In the genomic region with DNA sequence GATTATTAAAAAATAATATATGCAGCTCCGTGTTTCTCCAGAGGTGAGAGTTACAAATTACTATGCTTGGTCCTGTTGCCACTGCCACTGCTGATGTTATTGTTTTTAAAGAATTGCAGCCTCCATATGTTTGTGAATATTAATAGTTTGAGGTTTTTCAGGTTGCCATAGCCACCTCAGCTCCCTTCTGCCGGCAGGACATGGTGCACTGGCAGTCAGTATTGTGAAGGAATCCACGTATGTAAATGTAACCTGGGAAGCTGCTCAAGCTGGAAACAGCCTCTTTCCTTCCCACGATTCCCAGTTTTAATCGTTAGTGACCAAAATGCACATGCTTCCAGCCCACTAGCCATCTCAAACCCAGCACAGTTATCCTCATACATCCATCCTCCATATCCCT, we compare ENCODE assay signal across 19 cellular contexts.
DNase-seq lines count a peak whose midpoint lies in the region; ATAC-seq and TF ChIP-seq lines count a peak whose summit lies in the region.
"Had no signal": no experiment of that assay in that cellular context is flagged by ENCODE, and none has a peak within 500 bp of the region (broad histone marks: within the 10 kb centered on the region; RNA-seq: fewer than 3 reads in every experiment).

No MANE protein-coding gene starts in this region.

- no peaks in the 10 kb centered on the region for H3K36me3 ChIP-seq in SK-N-SH (replicated peaks in 1 of 2; ENCODE audit: control insufficient read depth in 1 of 2, insufficient read depth in 2 of 2, low read length in 1 of 2)
- no peaks in the 10 kb centered on the region for H3K36me3 ChIP-seq in neural cell (ENCODE audit: insufficient read depth, low read length)
- H3K36me3 ChIP-seq: BLaER1 had no signal

- CTCF ChIA-PET in SK-N-SH (lab: Yijun Ruan, JAX): no interaction called here

- no peak for DNase-seq in SK-N-SH
- peak; percentile 9 for DNase-seq in astrocyte of the hippocampus (ENCODE audit: low read depth, low spot score)
- no peak for DNase-seq in cerebellar nuclear complex (lab: John Stamatoyannopoulos, UW)
- no peak for DNase-seq in NCI-H1105 treated with DMSO at 0.1 percent for 48 hours (lab: John Stamatoyannopoulos, UW)
- DNase-seq: AML-193; Calu3; CD4-positive, alpha-beta memory T cell; DMS79 treated with DMSO at 0.1 percent for 48 hours; GF-D8; HCEC 1CT; IMR-90 had no signal

- WGBS in SK-N-SH (ENCODE audit: low lambda C conversion rate): 5% methylated on average over 5 of the region's 5 CpGs

- H2AFZ ChIP-seq in SK-N-SH (ENCODE audit: low read depth): peak overlapping the region; percentile 20; the same call in 1 of the 2 replicates
- H2AFZ ChIP-seq in neural cell (ENCODE audit: low read depth, low read length): peak overlapping the region; percentile 40

- no peak for TF ChIP-seq EP300 in SK-N-SH (IDR thresholded peaks at IDR 0.05; ENCODE audit: borderline replicate concordance in 1 of 2, low read depth in 1 of 2, low read length in 1 of 2)
- TF ChIP-seq EP300 in neural cell (conservative IDR thresholded peaks at IDR 0.05; ENCODE audit: poor library complexity, severe bottlenecking): no peak

- POLR2A ChIA-PET in SK-N-SH (lab: Yijun Ruan, JAX): no interaction called here

- H3K9ac ChIP-seq in SK-N-SH (no peak overlapping the region), neural cell (ENCODE audit: low read length) (no peak overlapping the region)
- H3K9ac ChIP-seq: BLaER1 had no signal

- no peak for TF ChIP-seq CTCF in SK-N-SH (IDR thresholded peaks at IDR 0.05)
- no peak for TF ChIP-seq CTCF in neural cell (IDR thresholded peaks at IDR 0.05; ENCODE audit: poor library complexity, severe bottlenecking)

- H3K27ac ChIP-seq in SK-N-SH (ENCODE audit: low read depth in 2 of 2, low read length in 1 of 2): no peak overlapping the region
- no peak overlapping the region for H3K27ac ChIP-seq in neural cell (ENCODE audit: low read length)
- H3K27ac ChIP-seq: 22Rv1, A549, BLaER1 had no signal

- ATAC-seq in SK-N-SH treated with all-trans-retinoic acid at 6 μM for 48 hours (no peak), HG03135 (IDR thresholded peaks at IDR 0.05; ENCODE audit: unreplicated experiment) (no peak), GM21529 (IDR thresholded peaks at IDR 0.05; ENCODE audit: unreplicated experiment) (no peak)
- ATAC-seq: A549, GM12878 had no signal

- H3K9me3 ChIP-seq in SK-N-SH (peaks cover 3% of the 10 kb centered on the region; the same call in 1 of the 2 replicates), neural cell (ENCODE audit: low read length) (no peaks in the 10 kb centered on the region)
- H3K9me3 ChIP-seq: A549, BLaER1 had no signal

- peaks cover 20% of the 10 kb centered on the region for H3F3A ChIP-seq in SK-N-SH (replicated peaks; ENCODE audit: insufficient read depth)
- H3F3A ChIP-seq in neural cell (ENCODE audit: insufficient read depth, low read length, poor library complexity, severe bottlenecking): no peaks in the 10 kb centered on the region

- H3K9me2 ChIP-seq in SK-N-SH (no peaks in the 10 kb centered on the region), neural cell (ENCODE audit: insufficient read depth, low read length) (no peaks in the 10 kb centered on the region)

- no peak overlapping the region for H3K4me3 ChIP-seq in SK-N-SH (ENCODE audit: low read depth in 2 of 2, low read length in 1 of 2)
- no peak overlapping the region for H3K4me3 ChIP-seq in neural cell (ENCODE audit: low read length)
- H3K4me3 ChIP-seq: A549, BLaER1, GM12878 had no signal

- no peak overlapping the region; the same call in 1 of the 2 replicates for H3K4me2 ChIP-seq in SK-N-SH
- H3K4me2 ChIP-seq in neural cell (ENCODE audit: low read length): no peak overlapping the region
- H3K4me2 ChIP-seq: A549, BLaER1 had no signal

- H3K4me1 ChIP-seq in SK-N-SH (ENCODE audit: control insufficient read depth in 1 of 2, insufficient read depth in 2 of 2, low read depth in 1 of 2, low read length in 1 of 2): 0 out of 4 replicates have a peak, but pooled peaks cover 0 to 6% of the 10 kb centered on the region in 2 experiments
- H3K4me1 ChIP-seq: A549, BLaER1 had no signal

- H3K79me2 ChIP-seq in SK-N-SH (ENCODE audit: insufficient read depth) (no peaks in the 10 kb centered on the region), neural cell (replicated peaks; ENCODE audit: insufficient read depth, low read length) (no peaks in the 10 kb centered on the region)

- TF ChIP-seq RAD21 in SK-N-SH (IDR thresholded peaks at IDR 0.05; ENCODE audit: low read length) (no peak), neural cell (conservative IDR thresholded peaks at IDR 0.05) (no peak)

- H4K20me1 ChIP-seq in SK-N-SH (ENCODE audit: insufficient read depth) (no peaks in the 10 kb centered on the region), neural cell (ENCODE audit: insufficient read depth) (no peaks in the 10 kb centered on the region)
- H4K20me1 ChIP-seq: BLaER1 had no signal

- H3K27me3 ChIP-seq in SK-N-SH (ENCODE audit: insufficient read depth) (no peaks in the 10 kb centered on the region), neural cell (ENCODE audit: insufficient read depth, low read depth, low read length) (no peaks in the 10 kb centered on the region)
- H3K27me3 ChIP-seq: BLaER1 had no signal

TF ChIP-seq in SK-N-SH, 30 proteins besides CTCF, POLR2A, EP300 and RAD21:
- TF ChIP-seq FOXM1 (IDR thresholded peaks at IDR 0.05; ENCODE audit: low read depth): no peak
- TF ChIP-seq, protein P1, sequence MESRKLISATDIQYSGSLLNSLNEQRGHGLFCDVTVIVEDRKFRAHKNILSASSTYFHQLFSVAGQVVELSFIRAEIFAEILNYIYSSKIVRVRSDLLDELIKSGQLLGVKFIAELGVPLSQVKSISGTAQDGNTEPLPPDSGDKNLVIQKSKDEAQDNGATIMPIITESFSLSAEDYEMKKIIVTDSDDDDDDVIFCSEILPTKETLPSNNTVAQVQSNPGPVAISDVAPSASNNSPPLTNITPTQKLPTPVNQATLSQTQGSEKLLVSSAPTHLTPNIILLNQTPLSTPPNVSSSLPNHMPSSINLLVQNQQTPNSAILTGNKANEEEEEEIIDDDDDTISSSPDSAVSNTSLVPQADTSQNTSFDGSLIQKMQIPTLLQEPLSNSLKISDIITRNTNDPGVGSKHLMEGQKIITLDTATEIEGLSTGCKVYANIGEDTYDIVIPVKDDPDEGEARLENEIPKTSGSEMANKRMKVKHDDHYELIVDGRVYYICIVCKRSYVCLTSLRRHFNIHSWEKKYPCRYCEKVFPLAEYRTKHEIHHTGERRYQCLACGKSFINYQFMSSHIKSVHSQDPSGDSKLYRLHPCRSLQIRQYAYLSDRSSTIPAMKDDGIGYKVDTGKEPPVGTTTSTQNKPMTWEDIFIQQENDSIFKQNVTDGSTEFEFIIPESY (IDR thresholded peaks at IDR 0.05; ENCODE audit: borderline replicate concordance, low read depth): no peak
- no peak for TF ChIP-seq JUND (IDR thresholded peaks at IDR 0.05)
TF ChIP-seq in SK-N-SH: peak in this region for 0.

TF ChIP-seq in SK-N-SH treated with all-trans-retinoic acid at 6 μM for 48 hours, 23 proteins besides CTCF, POLR2A, EP300 and RAD21:
- TF ChIP-seq BACH2 (CRISPR knock-in tag; IDR thresholded peaks at IDR 0.05; ENCODE audit: borderline replicate concordance): no peak
- TF ChIP-seq TCF4 (CRISPR knock-in tag; IDR thresholded peaks at IDR 0.05; ENCODE audit: borderline replicate concordance): no peak

TF ChIP-seq in neural cell, 6 proteins besides CTCF, POLR2A, EP300 and RAD21:
- TF ChIP-seq SMC3 (conservative IDR thresholded peaks at IDR 0.05; ENCODE audit: poor library complexity): peak; percentile 22
- TF ChIP-seq TAF1 (IDR thresholded peaks at IDR 0.05; ENCODE audit: low read depth): no peak
TF ChIP-seq in neural cell: peak in this region for 1.
